9 cellular contexts compared by ENCODE assay signal in the genomic region with DNA sequence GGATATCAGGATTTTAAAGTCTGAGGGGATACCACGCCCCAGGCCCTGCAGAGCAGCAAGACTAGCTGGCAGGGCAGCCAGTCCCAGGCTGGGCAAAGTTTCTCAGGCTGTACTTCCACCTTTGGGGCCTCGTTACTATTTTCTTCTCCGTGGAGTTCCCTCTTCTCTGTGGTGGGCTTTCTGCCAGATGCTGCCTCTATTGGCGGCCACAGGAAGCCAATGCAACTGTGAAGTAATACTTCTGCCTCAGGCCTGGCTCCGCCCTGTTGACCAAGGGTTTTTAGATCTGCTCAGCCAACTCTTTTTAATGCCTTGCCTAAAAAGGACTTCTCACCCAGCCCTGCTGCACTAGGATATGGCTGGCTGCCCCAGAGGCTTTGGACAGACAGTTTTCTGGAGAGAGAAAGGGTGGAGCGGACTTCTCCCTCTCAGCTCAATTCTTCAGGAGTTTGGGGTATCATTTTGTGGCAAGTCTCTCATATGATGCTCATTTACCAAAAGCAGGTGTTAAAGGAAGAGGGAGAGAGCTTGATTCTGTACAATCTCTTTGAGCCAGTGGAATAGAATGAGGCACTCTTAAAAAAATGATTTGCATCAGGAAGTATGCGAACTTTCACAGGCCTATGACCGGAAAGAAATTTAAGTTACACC.
A peak's percentile ranks its signal among the peaks of the same experiment; 100 is the strongest.
DNase-seq lines count a peak whose midpoint lies in the region; ATAC-seq and TF ChIP-seq lines count a peak whose summit lies in the region.
"Had no signal": no experiment of that assay in that cellular context is flagged by ENCODE, and none has a peak within 500 bp of the region (broad histone marks: within the 10 kb centered on the region; RNA-seq: fewer than 3 reads in every experiment).

No MANE protein-coding gene starts in this region.

- CTCF ChIA-PET in IMR-90 (lab: Yijun Ruan, JAX) = interaction anchor here (1.1 kb wide), 1 partner anchor 16 kb away, joined by 3 read pairs; no protein-coding TSS in a partner anchor

- H3K4me2 ChIP-seq in IMR-90 (ENCODE audit: low read depth, low read length) = no peak overlapping the region

- no peaks in the 10 kb centered on the region for H4K20me1 ChIP-seq in IMR-90 (ENCODE audit: insufficient read depth, low read length)

- no peak for TF ChIP-seq EP300 in sigmoid colon (IDR thresholded peaks at IDR 0.05)

- H4K5ac ChIP-seq in IMR-90 (ENCODE audit: low read depth, low read length) = peak overlapping the region; percentile 47; the same call in 1 of the 2 replicates

- peak overlapping the region; percentile 46 for H2AK9ac ChIP-seq in IMR-90 (replicated peaks; ENCODE audit: low read depth, low read length, poor library complexity)

- no TSS peak for BruUV-seq in IMR-90 (replicated peaks; lab: Mats Ljungman, UMichigan)

- H3K36me3 ChIP-seq in IMR-90 (ENCODE audit: control insufficient read depth, insufficient read depth, low read length) = no peaks in the 10 kb centered on the region
- H3K36me3 ChIP-seq in sigmoid colon = no peaks in the 10 kb centered on the region

- H3K23ac ChIP-seq in IMR-90 (ENCODE audit: low read depth, low read length) = peak overlapping the region; percentile 73

- TF ChIP-seq POLR2A in IMR-90 (IDR thresholded peaks at IDR 0.05; ENCODE audit: low read depth, low read length) (no peak), sigmoid colon (IDR thresholded peaks at IDR 0.05) (no peak)

- peak overlapping the region; percentile 93 for H2BK120ac ChIP-seq in IMR-90 (ENCODE audit: low read depth, low read length)

- H2AFZ ChIP-seq in IMR-90 (replicated peaks; ENCODE audit: low read length, poor library complexity) = peak overlapping the region; percentile 90

- DNase-seq in GM04504 (ENCODE audit: low read depth) (peak; percentile 42), IMR-90 (peak; percentile 82), amygdala (lab: John Stamatoyannopoulos, UW) (peak in 47 of 56 donors; percentile 6 to 65 (median 29)), hippocampal formation (lab: John Stamatoyannopoulos, UW) (peak; percentile 47 to 56), sigmoid colon (peak; percentile 97), NCI-H2227 treated with DMSO at 0.1 percent for 48 hours (lab: John Stamatoyannopoulos, UW) (no peak)
- no peak for DNase-seq in activated CD4-positive, CD25-positive, alpha-beta regulatory T cell treated with anti-CD3 and anti-CD28 coated beads, Interleukin-2, amount 50 U/mL, for 72 hours
- DNase-seq: activated naive CD8-positive, alpha-beta T cell treated with anti-CD3 and anti-CD28 coated beads, Interleukin-2, amount 10 ng/mL, durations not matched to agents 7 days and 5 days had no signal

- H3K14ac ChIP-seq in IMR-90 (replicated peaks; ENCODE audit: low read depth, low read length) = peak overlapping the region; percentile 86

- H2BK5ac ChIP-seq in IMR-90 (ENCODE audit: low read depth, low read length, poor library complexity, severe bottlenecking) = peak overlapping the region; percentile 30

- H3K4me3 ChIP-seq in IMR-90 (ENCODE audit: insufficient read depth, low read depth, low read length) (no peak overlapping the region), sigmoid colon (peak overlapping the region in 2 of 4 donors; percentile 12 to 26)

- ATAC-seq in GM21737 (IDR thresholded peaks at IDR 0.05; ENCODE audit: unreplicated experiment) (peak; percentile 72), IMR-90 (ENCODE audit: low read depth) (peak; percentile 75)

- peak overlapping the region; percentile 59; the same call in 1 of the 2 replicates for H3K56ac ChIP-seq in IMR-90 (ENCODE audit: extremely low read depth, insufficient read depth, low read length)

- H2AK5ac ChIP-seq in IMR-90 (ENCODE audit: low read depth, low read length) = no peak overlapping the region

- peak overlapping the region; percentile 82 for H3K4ac ChIP-seq in IMR-90 (ENCODE audit: low read depth, low read length)

- no peaks in the 10 kb centered on the region for H3K79me1 ChIP-seq in IMR-90 (ENCODE audit: low read depth in 1 of 2, low read length in 2 of 2)

- POLR2A ChIA-PET in IMR-90 (lab: Charles Lee; ENCODE audit: unreplicated experiment) = no interaction called here

- H4K8ac ChIP-seq in IMR-90 (ENCODE audit: low read depth in 2 of 2, low read length in 2 of 2) = peak overlapping the region; percentile 69 to 82

- peak overlapping the region; percentile 66; the same call in 1 of the 2 replicates for H3K27ac ChIP-seq in IMR-90 (ENCODE audit: insufficient read depth, low read length)
- peak overlapping the region; percentile 89 to 90 (median 90) for H3K27ac ChIP-seq in sigmoid colon

- H3K18ac ChIP-seq in IMR-90 (ENCODE audit: low read depth, low read length) = peak overlapping the region; percentile 42

- H2BK15ac ChIP-seq in IMR-90 (ENCODE audit: low read depth, low read length) = peak overlapping the region; percentile 49; the same call in 2 of the 3 replicates

- H3K27me3 ChIP-seq in IMR-90 (ENCODE audit: control insufficient read depth, insufficient read depth, low read length) (no peaks in the 10 kb centered on the region), sigmoid colon (no peaks in the 10 kb centered on the region)

- H3K9me3 ChIP-seq in IMR-90 (ENCODE audit: control insufficient read depth, insufficient read depth, low read length) (no peaks in the 10 kb centered on the region), sigmoid colon (no peaks in the 10 kb centered on the region)

- TF ChIP-seq RAD21 in IMR-90 (IDR thresholded peaks at IDR 0.05; ENCODE audit: low read length) = no peak

- dilution Hi-C loops in IMR-90 (cut with HindIII; ENCODE audit: low sequenced_read_pairs, unreplicated experiment) = no loop called here

- intact Hi-C loops in IMR-90 (cut with micrococcal nuclease) = no loop called here
- intact Hi-C loops in sigmoid colon (cut with DNase I) = loop anchor here (2.0 kb wide), 3 partner anchors 58 to 164 kb away; partner anchors contain the start of genes HHEX and KIF11

- H2BK20ac ChIP-seq in IMR-90 (ENCODE audit: low read depth, low read length) = peak overlapping the region; percentile 72

- peaks cover 18% of the 10 kb centered on the region for H3K4me1 ChIP-seq in IMR-90 (ENCODE audit: control insufficient read depth, insufficient read depth, low read length)
- H3K4me1 ChIP-seq in sigmoid colon = peaks cover 0 to 48% (median 42%) of the 10 kb centered on the region in 4 donors

- TF ChIP-seq CTCF in IMR-90 (conservative IDR thresholded peaks at IDR 0.05; ENCODE audit: low read depth, low read length) (peak; percentile 21; the same call in 1 of the 2 replicates), sigmoid colon (IDR thresholded peaks at IDR 0.05) (peak in 1 of 4 experiments; percentile 21)

- peak overlapping the region; percentile 60 for H4K91ac ChIP-seq in IMR-90 (ENCODE audit: insufficient read depth, low read depth, low read length)

- WGBS in IMR-90 (ENCODE audit: extremely low coverage in 2 of 2, insufficient read length in 1 of 2), 2 experiments = 39% methylated on average over 3 of the region's 8 CpGs; no CpG with 5 or more reads in 1 of the 2 experiments
- 32 to 46% methylated on average over 8 of the region's 8 CpGs for WGBS in sigmoid colon, 2 donors

- in situ Hi-C loops in IMR-90 (cut with MboI; ENCODE audit: low sequenced_read_pairs) = no loop called here

- H3K9me1 ChIP-seq in IMR-90 (ENCODE audit: insufficient read depth, low read length) = peaks cover 18% of the 10 kb centered on the region

- H3K9ac ChIP-seq in IMR-90 (ENCODE audit: low read depth, low read length) = no peak overlapping the region; the same call in 1 of the 2 replicates

TF ChIP-seq in IMR-90, 13 proteins besides CTCF, POLR2A, EP300 and RAD21:
- TF ChIP-seq RFX5 (IDR thresholded peaks at IDR 0.05; ENCODE audit: low read depth, low read length) (no peak), CEBPB (IDR thresholded peaks at IDR 0.05; ENCODE audit: low read depth, low read length) (peak; percentile 82)

Comparison
In these comparisons a context has a peak if more than half of its experiments do, and no peak if none do; other contexts are left out.
1. DNase-seq: peak in GM04504 (single experiment), IMR-90 (single experiment), amygdala (47 of 56), hippocampal formation (2 of 2) and sigmoid colon (single experiment); none in NCI-H2227 treated with DMSO at 0.1 percent for 48 hours (single experiment) and activated CD4-positive, CD25-positive, alpha-beta regulatory T cell treated with anti-CD3 and anti-CD28 coated beads, Interleukin-2, amount 50 U/mL, for 72 hours (single experiment).